ENCODE assay signal across 20 cellular contexts in genomic region chr1:246418565-246419312, GRCh38.
"Had no signal": no experiment of that assay in that cellular context is flagged by ENCODE, and none has a peak within 500 bp of the region (broad histone marks: within the 10 kb centered on the region; RNA-seq: fewer than 3 reads in every experiment).

No MANE protein-coding gene starts in this region.

- H3K4me1 Mint-ChIP-seq: activated naive CD8-positive, alpha-beta T cell treated with anti-CD3 and anti-CD28 coated beads, Interleukin-2, amount 10 ng/mL, durations not matched to agents 7 days and 5 days; activated T-helper 17 cell treated with anti-CD3 and anti-CD28 coated beads, Interleukin-2, amount 50 U/mL, for 72 hours had no signal

- H3K4me3 Mint-ChIP-seq: activated CD4-positive, alpha-beta T cell treated with anti-CD3 and anti-CD28 coated beads, Interleukin-2, amount 10 ng/mL, durations not matched to agents 24 days and 14 days; activated CD8-positive, alpha-beta T cell treated with anti-CD3 and anti-CD28 coated beads for 36 hours; activated naive CD8-positive, alpha-beta T cell treated with anti-CD3 and anti-CD28 coated beads, Interleukin-2, amount 10 ng/mL, durations not matched to agents 7 days and 5 days; activated T-helper 17 cell treated with anti-CD3 and anti-CD28 coated beads, Interleukin-2, amount 50 U/mL, for 72 hours; natural killer cell; T-helper 2 cell treated with Interferon-gamma antibody and Interleukin-4, amounts not matched to agents 5 μg/mL and 100 μg/mL, for 36 hours; type B pancreatic cell had no signal

- H3K27ac ChIP-seq: colonic mucosa, left lung, pancreas, right lobe of liver, stomach, testis had no signal

- H3K9me3 ChIP-seq: colonic mucosa, left lung, pancreas, right lobe of liver, testis had no signal

- H3K27me3 Mint-ChIP-seq: activated CD4-positive, alpha-beta T cell treated with anti-CD3 and anti-CD28 coated beads, Interleukin-2, amount 10 ng/mL, durations not matched to agents 24 days and 14 days; activated CD8-positive, alpha-beta T cell treated with anti-CD3 and anti-CD28 coated beads for 36 hours; activated naive CD8-positive, alpha-beta T cell treated with anti-CD3 and anti-CD28 coated beads, Interleukin-2, amount 10 ng/mL, durations not matched to agents 7 days and 5 days; activated T-helper 17 cell treated with anti-CD3 and anti-CD28 coated beads, Interleukin-2, amount 50 U/mL, for 72 hours; type B pancreatic cell had no signal

- H3K27me3 ChIP-seq: colonic mucosa, left lung, pancreas, right lobe of liver, stomach, testis had no signal

- H3K36me3 Mint-ChIP-seq: natural killer cell had no signal

- H3K4me3 ChIP-seq: colonic mucosa, left lung, pancreas, right lobe of liver, stomach, testis had no signal

- H3K36me3 ChIP-seq: colonic mucosa, left lung, pancreas, right lobe of liver had no signal

- H3K27ac Mint-ChIP-seq: activated CD4-positive, alpha-beta T cell treated with anti-CD3 and anti-CD28 coated beads, Interleukin-2, amount 10 ng/mL, durations not matched to agents 24 days and 14 days; activated CD8-positive, alpha-beta T cell treated with anti-CD3 and anti-CD28 coated beads for 36 hours; activated naive CD8-positive, alpha-beta T cell treated with anti-CD3 and anti-CD28 coated beads, Interleukin-2, amount 10 ng/mL, durations not matched to agents 7 days and 5 days; T-helper 2 cell treated with Interferon-gamma antibody and Interleukin-4, amounts not matched to agents 5 μg/mL and 100 μg/mL, for 36 hours; type B pancreatic cell had no signal

- H3K4me1 ChIP-seq: colonic mucosa, left lung, pancreas, right lobe of liver, stomach, testis had no signal

- DNase-seq: activated CD4-positive, alpha-beta T cell treated with anti-CD3 and anti-CD28 coated beads, Interleukin-2, amount 10 ng/mL, durations not matched to agents 24 days and 14 days; activated CD8-positive, alpha-beta T cell treated with anti-CD3 and anti-CD28 coated beads for 36 hours; activated naive CD4-positive, alpha-beta T cell treated with Interleukin-2 at 50 U/mL for 16 hours; activated naive CD8-positive, alpha-beta T cell treated with anti-CD3 and anti-CD28 coated beads, Interleukin-2, amount 10 ng/mL, durations not matched to agents 7 days and 5 days; activated T-cell treated with anti-CD3 and anti-CD28 coated beads, Interleukin-2, amount 50 U/mL, for 1 hour; colonic mucosa; foreskin melanocyte; kidney; left lung; mesenchymal stem cell; natural killer cell; pancreas; right lobe of liver; small intestine; stimulated activated CD4-positive, alpha-beta T cell treated with anti-CD3 and anti-CD28 coated beads, Interleukin-4, amount 100 ng/mL, for 1 hour; stomach; testis had no signal

- H3K9me3 Mint-ChIP-seq: activated T-helper 17 cell treated with anti-CD3 and anti-CD28 coated beads, Interleukin-2, amount 50 U/mL, for 72 hours; natural killer cell had no signal

- ATAC-seq: activated CD8-positive, alpha-beta T cell treated with anti-CD3 and anti-CD28 coated beads for 36 hours; activated T-helper 17 cell treated with anti-CD3 and anti-CD28 coated beads, Interleukin-2, amount 50 U/mL, for 72 hours; left lung; natural killer cell; pancreas; right lobe of liver had no signal
